In genomic region chr7:157016352-157017041, GRCh38 we compare ENCODE assay signal across 9 cellular contexts. TPM values are rescaled to one million over a fixed set of nuclear protein-coding genes. Genes with fewer than 3 reads are reported as not detected.
DNase-seq lines count a peak whose midpoint lies in the region; ATAC-seq, FAIRE-seq and TF ChIP-seq lines count a peak whose summit lies in the region.
"Had no signal": no experiment of that assay in that cellular context is flagged by ENCODE, and none has a peak within 500 bp of the region (broad histone marks: within the 10 kb centered on the region; RNA-seq: fewer than 3 reads in every experiment).

No MANE protein-coding gene starts in this region.

- H3K27me3 Mint-ChIP-seq in activated naive CD8-positive, alpha-beta T cell treated with anti-CD3 and anti-CD28 coated beads, Interleukin-2, amount 50 U/mL, for 24 hours, result peaks cover 82% of the 10 kb centered on the region

- FAIRE-seq in GM12892 (lab: Jason Lieb, UNC), result peak; percentile 92

- ATAC-seq in GM19372 (IDR thresholded peaks at IDR 0.05; ENCODE audit: low read depth, unreplicated experiment) (peak; percentile 61), HG03097 (IDR thresholded peaks at IDR 0.05; ENCODE audit: low FRiP score, unreplicated experiment) (peak; percentile 43)
- peak; percentile 70 for ATAC-seq in activated naive CD8-positive, alpha-beta T cell treated with anti-CD3 and anti-CD28 coated beads, Interleukin-2, amount 50 U/mL, for 24 hours

- H3K36me3 Mint-ChIP-seq in activated naive CD8-positive, alpha-beta T cell treated with anti-CD3 and anti-CD28 coated beads, Interleukin-2, amount 50 U/mL, for 24 hours (ENCODE audit: low read depth), result no peaks in the 10 kb centered on the region

- no peaks in the 10 kb centered on the region for H3K9me3 Mint-ChIP-seq in activated naive CD8-positive, alpha-beta T cell treated with anti-CD3 and anti-CD28 coated beads, Interleukin-2, amount 50 U/mL, for 24 hours

- peaks cover 29% of the 10 kb centered on the region for H3K4me1 Mint-ChIP-seq in activated naive CD8-positive, alpha-beta T cell treated with anti-CD3 and anti-CD28 coated beads, Interleukin-2, amount 50 U/mL, for 24 hours

- H3K27ac Mint-ChIP-seq in activated naive CD8-positive, alpha-beta T cell treated with anti-CD3 and anti-CD28 coated beads, Interleukin-2, amount 50 U/mL, for 24 hours, result no peak overlapping the region

- H3K4me3 Mint-ChIP-seq in activated naive CD8-positive, alpha-beta T cell treated with anti-CD3 and anti-CD28 coated beads, Interleukin-2, amount 50 U/mL, for 24 hours, result no peak overlapping the region

- DNase-seq in GM12892 (ENCODE audit: insufficient read length) (no peak), HT-29 (ENCODE audit: low spot score) (no peak), NOMO-1 treated with DMSO at 0.1 percent for 48 hours (lab: John Stamatoyannopoulos, UW; ENCODE audit: unreplicated experiment) (no peak), inferior parietal cortex (ENCODE audit: extremely low spot score) (no peak), HuH-7 (ENCODE audit: low spot score) (no peak)
- DNase-seq in activated naive CD8-positive, alpha-beta T cell treated with anti-CD3 and anti-CD28 coated beads, Interleukin-2, amount 50 U/mL, for 24 hours, result peak; percentile 68

- TF ChIP-seq POLR2A in GM12892 (IDR thresholded peaks at IDR 0.05; ENCODE audit: low read depth, low read length), result no peak

RNA-seq across cellular contexts. Expression of gene MNX1, which starts 6.0 kb away (rescaled TPM):
- 0.45 TPM for polyA plus RNA-seq in GM12892 (2012; ENCODE audit: missing spikeins)
- total RNA-seq in HT-29 (2014; rRNA removed; shearing (Covaris generic)), result 21.9 and 34.5 TPM in 2 replicates
- total RNA-seq: skeletal muscle tissue had no signal
